Comparison of ENCODE assay signal across 8 cellular contexts in genomic region chr6:36123270-36124139, GRCh38. TPM values are rescaled to one million over a fixed set of nuclear protein-coding genes. Genes with fewer than 3 reads are reported as not detected.
DNase-seq lines count a peak whose midpoint lies in the region; ATAC-seq and TF ChIP-seq lines count a peak whose summit lies in the region.

No MANE protein-coding gene starts in this region.

- no peak overlapping the region for H3K4me3 Mint-ChIP-seq in H9
- H3K4me3 Mint-ChIP-seq in T-helper 2 cell treated with Interferon-gamma antibody and Interleukin-4, amounts not matched to agents 5 μg/mL and 100 μg/mL, for 36 hours, result peak overlapping the region; percentile 16

- H3K4me1 Mint-ChIP-seq in H9, result peaks cover 15 to 22% of the 10 kb centered on the region in 2 experiments
- peaks cover 66% of the 10 kb centered on the region for H3K4me1 Mint-ChIP-seq in T-helper 2 cell treated with Interferon-gamma antibody and Interleukin-4, amounts not matched to agents 5 μg/mL and 100 μg/mL, for 36 hours (ENCODE audit: low read depth)

- H4K20me1 ChIP-seq in H9 (ENCODE audit: control insufficient read depth, insufficient read depth, insufficient read length), result no peaks in the 10 kb centered on the region

- H3K4me1 ChIP-seq in H9 (ENCODE audit: insufficient read depth, low read length), result peaks cover 4% of the 10 kb centered on the region

- H4K8ac ChIP-seq in H9 (replicated peaks; ENCODE audit: insufficient read length, low read depth, low read length), result no peak overlapping the region

- H2BK12ac ChIP-seq in H9 (ENCODE audit: insufficient read length, low read depth, low read length), result no peak overlapping the region

- no peak overlapping the region for H3K23ac ChIP-seq in H9 (ENCODE audit: insufficient read length, low read depth, low read length)

- H3K36me3 Mint-ChIP-seq in H9 (ENCODE audit: insufficient read depth in 1 of 3, low read depth in 3 of 3), result no peaks in the 10 kb centered on the region; a peak in 1 of 7 replicates
- H3K36me3 Mint-ChIP-seq in T-helper 2 cell treated with Interferon-gamma antibody and Interleukin-4, amounts not matched to agents 5 μg/mL and 100 μg/mL, for 36 hours (ENCODE audit: low read depth), result peaks cover 11% of the 10 kb centered on the region

- no peak overlapping the region for H2BK120ac ChIP-seq in H9 (ENCODE audit: low read depth, low read length, poor library complexity, severe bottlenecking)

- H2AFZ ChIP-seq in H9 (ENCODE audit: low read length), result no peak overlapping the region

- no peak overlapping the region for H2BK20ac ChIP-seq in H9 (ENCODE audit: low read depth, low read length, poor library complexity, severe bottlenecking)

- no peak overlapping the region for H3K18ac ChIP-seq in H9 (ENCODE audit: insufficient read length, low read depth, low read length)

- H3K27me3 Mint-ChIP-seq in H9 (ENCODE audit: low read depth), result peaks cover 5% of the 10 kb centered on the region
- no peaks in the 10 kb centered on the region for H3K27me3 Mint-ChIP-seq in T-helper 2 cell treated with Interferon-gamma antibody and Interleukin-4, amounts not matched to agents 5 μg/mL and 100 μg/mL, for 36 hours (ENCODE audit: low read depth)

- H3T11ph ChIP-seq in H9 (ENCODE audit: low read length), result no peak overlapping the region

- no peak overlapping the region for H3K27ac ChIP-seq in H9 (ENCODE audit: insufficient read length, low read depth, low read length)
- peak overlapping the region in 14 of 21 experiments; percentile 6 to 96 (median 46) for H3K27ac ChIP-seq in skin epidermis

- no peaks in the 10 kb centered on the region for H3K9me3 Mint-ChIP-seq in H9
- H3K9me3 Mint-ChIP-seq in T-helper 2 cell treated with Interferon-gamma antibody and Interleukin-4, amounts not matched to agents 5 μg/mL and 100 μg/mL, for 36 hours, result no peaks in the 10 kb centered on the region

- H3K79me1 ChIP-seq in H9 (ENCODE audit: insufficient read depth, low read depth, low read length, poor library complexity, severe bottlenecking), result no peaks in the 10 kb centered on the region

- H3K9ac ChIP-seq in H9 (ENCODE audit: extremely low read depth, insufficient read length, low read length), result no peak overlapping the region

- TF ChIP-seq CTCF in H9 (conservative IDR thresholded peaks at IDR 0.05), result peak; percentile 70

- H3K27ac Mint-ChIP-seq in H9, result no peak overlapping the region
- peak overlapping the region; percentile 75 for H3K27ac Mint-ChIP-seq in T-helper 2 cell treated with Interferon-gamma antibody and Interleukin-4, amounts not matched to agents 5 μg/mL and 100 μg/mL, for 36 hours

- H3K4ac ChIP-seq in H9 (ENCODE audit: low read depth, low read length), result no peak overlapping the region

- no peaks in the 10 kb centered on the region for H3K9me3 ChIP-seq in H9 (ENCODE audit: control insufficient read depth, low read depth, low read length)

- no peaks in the 10 kb centered on the region for H3K27me3 ChIP-seq in H9 (ENCODE audit: insufficient read depth, low read length)

- ATAC-seq in GM18873 (IDR thresholded peaks at IDR 0.05; ENCODE audit: low FRiP score, unreplicated experiment), result no peak

- no peak overlapping the region for H3K14ac ChIP-seq in H9 (ENCODE audit: insufficient read depth, low read length)

- no peak overlapping the region for H2AK5ac ChIP-seq in H9 (ENCODE audit: insufficient read length, low read length)

- DNase-seq in DMS79 (lab: John Stamatoyannopoulos, UW), result peak; percentile 30
- peak; percentile 89 for DNase-seq in H9
- DNase-seq in NCI-H128 (lab: John Stamatoyannopoulos, UW; ENCODE audit: unreplicated experiment), result peak; percentile 55
- peak; percentile 83 for DNase-seq in T-helper 2 cell treated with Interferon-gamma antibody and Interleukin-4, amounts not matched to agents 5 μg/mL and 100 μg/mL, for 36 hours (ENCODE audit: low spot score)
- DNase-seq in amniotic stem cell (lab: John Stamatoyannopoulos, UW), result peak; percentile 65
- peak; percentile 17 to 54 for DNase-seq in hippocampal formation (lab: John Stamatoyannopoulos, UW)

- no peak overlapping the region for H3K4me2 ChIP-seq in H9 (ENCODE audit: insufficient read depth, insufficient read length, low read length)

- no CpG with 5 or more reads among the region's 10 CpGs for WGBS in H9 (ENCODE audit: extremely low coverage, insufficient read length, low lambda C conversion rate)

- no peaks in the 10 kb centered on the region for H3K23me2 ChIP-seq in H9 (ENCODE audit: insufficient read length, low read depth, low read length, poor library complexity, severe bottlenecking)

- no peak overlapping the region for H3K56ac ChIP-seq in H9 (ENCODE audit: insufficient read length, low read depth, low read length)

- no peak overlapping the region for H3K4me3 ChIP-seq in skin epidermis

- no peak overlapping the region for H2BK5ac ChIP-seq in H9 (ENCODE audit: insufficient read length, low read length)

- H4K5ac ChIP-seq in H9 (ENCODE audit: insufficient read length, low read depth, low read length), result no peak overlapping the region

- no peak overlapping the region for H2BK15ac ChIP-seq in H9 (ENCODE audit: low read depth, low read length)

- H4K91ac ChIP-seq in H9 (ENCODE audit: insufficient read length, low read depth, low read length), result no peak overlapping the region

- H3K79me2 ChIP-seq in H9 (ENCODE audit: insufficient read depth, low read length), result no peaks in the 10 kb centered on the region

RNA-seq across cellular contexts. Expression of gene MAPK13, which starts 6.8 kb away (rescaled TPM):
- total RNA-seq in H9 (2021), result 18.9 and 19.2 TPM in 2 replicates

Comparison
In these comparisons a context has a peak if more than half of its experiments do, and no peak if none do; other contexts are left out.
1. DNase-seq: peak in every context shown above with its lines; median percentile 89 in H9; 83 in T-helper 2 cell treated with Interferon-gamma antibody and Interleukin-4, amounts not matched to agents 5 μg/mL and 100 μg/mL, for 36 hours; 65 in amniotic stem cell; 55 in NCI-H128; 36 in hippocampal formation; 30 in DMS79.